In the genomic region with DNA sequence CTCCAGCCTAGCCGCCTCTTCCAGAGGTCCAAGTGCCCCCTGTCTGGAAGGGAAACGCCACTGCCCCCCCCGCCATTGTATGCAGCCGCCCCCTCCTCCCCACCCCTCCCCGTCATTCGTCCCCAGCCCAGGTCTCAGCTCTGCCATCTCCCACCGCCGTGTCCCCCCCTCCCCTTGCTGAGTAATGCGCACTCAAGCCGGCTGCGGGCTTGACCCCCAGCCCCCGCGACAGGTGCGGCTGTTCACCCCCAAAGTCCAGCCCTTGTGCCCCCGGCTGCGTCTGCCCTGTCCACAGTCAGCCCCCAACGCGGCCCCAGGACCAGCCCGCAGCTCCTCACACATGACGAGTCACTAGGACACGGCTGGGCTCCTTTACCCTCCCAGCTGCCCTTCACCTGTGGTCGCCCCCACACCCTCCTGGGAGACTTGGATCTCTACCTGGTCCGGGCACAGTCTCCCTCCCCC, we compare ENCODE assay signal across 8 cellular contexts. TPM values are rescaled to one million over a fixed set of nuclear protein-coding genes. Genes with fewer than 3 reads are reported as not detected.
DNase-seq lines count a peak whose midpoint lies in the region; ATAC-seq and TF ChIP-seq lines count a peak whose summit lies in the region.

No MANE protein-coding gene starts in this region.

- H3K27me3 ChIP-seq in HUES48 (ENCODE audit: control insufficient read depth, insufficient read depth, low read length) (peaks cover 13% of the 10 kb centered on the region), left ventricle myocardium inferior (ENCODE audit: low read depth) (no peaks in the 10 kb centered on the region)

- intact Hi-C loops in left ventricle myocardium inferior (cut with micrococcal nuclease) (loop anchor here (10.0 kb wide), 1 partner anchor 249 kb away; no protein-coding TSS in a partner anchor), sciatic nerve (cut with DNase I) (loop anchor here (10.0 kb wide), 2 partner anchors 169 to 329 kb away; partner anchors contain the start of genes IQCK, KNOP1 and VPS35L)

- H3K4me3 Mint-ChIP-seq in activated CD8-positive, alpha-beta T cell treated with anti-CD3 and anti-CD28 coated beads, Interleukin-2, amount 10 ng/mL, durations not matched to agents 7 days and 5 days, result peak overlapping the region; percentile 43

- CTCF ChIA-PET in activated CD8-positive, alpha-beta T cell treated with anti-CD3 and anti-CD28 coated beads, Interleukin-2, amount 10 ng/mL, durations not matched to agents 7 days and 5 days (lab: Charles Lee), result interaction anchor here (1.2 to 1.4 kb wide), 3 partner anchors 282 to 328 kb away, joined by 3 to 7 read pairs (median 4); partner anchors contain the start of gene VPS35L
- CTCF ChIA-PET in HEK293T (lab: Yijun Ruan, JAX), result interaction anchor here (0.5 to 1.4 kb wide), 3 partner anchors 282 to 288 kb away, joined by 3 to 5 read pairs (median 4); no protein-coding TSS in a partner anchor

- H3K4me1 ChIP-seq in HUES48 (ENCODE audit: control insufficient read depth, insufficient read depth, low read length), result peaks cover 24% of the 10 kb centered on the region
- H3K4me1 ChIP-seq in left ventricle myocardium inferior, result peaks cover 69% of the 10 kb centered on the region

- H3K27ac ChIP-seq in HUES48 (ENCODE audit: low read depth, low read length) (peak overlapping the region; percentile 96), left ventricle myocardium inferior (replicated peaks) (peak overlapping the region; percentile 97)

- H3K4me3 ChIP-seq in HUES48 (ENCODE audit: low read depth, low read length), result peak overlapping the region; percentile 79
- H3K4me3 ChIP-seq in left ventricle myocardium inferior, result peak overlapping the region; percentile 93

- H3K36me3 ChIP-seq in HUES48 (ENCODE audit: control insufficient read depth, insufficient read depth, low read length) (peaks cover 11% of the 10 kb centered on the region), left ventricle myocardium inferior (peaks cover 19% of the 10 kb centered on the region)

- DNase-seq in activated CD8-positive, alpha-beta T cell treated with anti-CD3 and anti-CD28 coated beads, Interleukin-2, amount 10 ng/mL, durations not matched to agents 7 days and 5 days, result no peak
- DNase-seq in left ventricle myocardium inferior, result peak; percentile 23
- DNase-seq in sciatic nerve (ENCODE audit: low spot score), result peak; percentile 68
- DNase-seq in activated CD4-positive, CD25-positive, alpha-beta regulatory T cell treated with anti-CD3 and anti-CD28 coated beads, Interleukin-2, amount 50 U/mL, for 72 hours, result no peak
- DNase-seq in HEK293T (ENCODE audit: extremely low spot score), result no peak
- no peak for DNase-seq in effector CD4-positive, alpha-beta T cell

- peaks cover 20% of the 10 kb centered on the region for H3K4me1 Mint-ChIP-seq in activated CD8-positive, alpha-beta T cell treated with anti-CD3 and anti-CD28 coated beads, Interleukin-2, amount 10 ng/mL, durations not matched to agents 7 days and 5 days (ENCODE audit: low read depth)

- H3K36me3 Mint-ChIP-seq in activated CD8-positive, alpha-beta T cell treated with anti-CD3 and anti-CD28 coated beads, Interleukin-2, amount 10 ng/mL, durations not matched to agents 7 days and 5 days (ENCODE audit: low read depth), result no peaks in the 10 kb centered on the region

- no peak for TF ChIP-seq CTCF in left ventricle myocardium inferior (IDR thresholded peaks at IDR 0.05; ENCODE audit: borderline replicate concordance)

- H3K9me3 ChIP-seq in HUES48 (ENCODE audit: control insufficient read depth, insufficient read depth, low read length), result no peaks in the 10 kb centered on the region
- no peaks in the 10 kb centered on the region for H3K9me3 ChIP-seq in left ventricle myocardium inferior (replicated peaks)

- H3K27ac Mint-ChIP-seq in activated CD8-positive, alpha-beta T cell treated with anti-CD3 and anti-CD28 coated beads, Interleukin-2, amount 10 ng/mL, durations not matched to agents 7 days and 5 days, result no peak overlapping the region

- H3K27me3 Mint-ChIP-seq in activated CD8-positive, alpha-beta T cell treated with anti-CD3 and anti-CD28 coated beads, Interleukin-2, amount 10 ng/mL, durations not matched to agents 7 days and 5 days (ENCODE audit: low read depth), result peaks cover 29% of the 10 kb centered on the region

- no peaks in the 10 kb centered on the region for H3K9me3 Mint-ChIP-seq in activated CD8-positive, alpha-beta T cell treated with anti-CD3 and anti-CD28 coated beads, Interleukin-2, amount 10 ng/mL, durations not matched to agents 7 days and 5 days (ENCODE audit: insufficient read depth)

- POLR2A ChIA-PET in activated CD8-positive, alpha-beta T cell treated with anti-CD3 and anti-CD28 coated beads, Interleukin-2, amount 10 ng/mL, durations not matched to agents 7 days and 5 days (lab: Charles Lee), result no interaction called here
- POLR2A ChIA-PET in HEK293T (lab: Yijun Ruan, JAX), result interaction anchor here (1.2 to 1.7 kb wide), 3 partner anchors 14 to 165 kb away, joined by 3 to 6 read pairs (median 4); partner anchors contain the start of genes IQCK and KNOP1

- no peak for ATAC-seq in activated CD8-positive, alpha-beta T cell treated with anti-CD3 and anti-CD28 coated beads, Interleukin-2, amount 10 ng/mL, durations not matched to agents 7 days and 5 days
- ATAC-seq in sciatic nerve (peak; percentile 24), HG03095 (IDR thresholded peaks at IDR 0.05; ENCODE audit: unreplicated experiment) (no peak)

- peak overlapping the region; percentile 57; the same call in 1 of the 2 replicates for H3K9ac ChIP-seq in HUES48 (ENCODE audit: low read depth, low read length)

TF ChIP-seq in HEK293T, 16 proteins besides CTCF, POLR2A, EP300 and RAD21:
- no peak for TF ChIP-seq LEF1 (IDR thresholded peaks at IDR 0.05; ENCODE audit: borderline replicate concordance)
- no peak for TF ChIP-seq FOXK2 (IDR thresholded peaks at IDR 0.05)
- TF ChIP-seq NFRKB (IDR thresholded peaks at IDR 0.05), result no peak
- no peak for TF ChIP-seq FOXM1 (IDR thresholded peaks at IDR 0.05; ENCODE audit: borderline replicate concordance)

RNA-seq across cellular contexts. Expression of gene GPRC5B, which starts 0.6 kb away (rescaled TPM):
- total RNA-seq in activated CD8-positive, alpha-beta T cell treated with anti-CD3 and anti-CD28 coated beads, Interleukin-2, amount 10 ng/mL, durations not matched to agents 7 days and 5 days, result not detected
- total RNA-seq in left ventricle myocardium inferior (82.3 TPM), sciatic nerve (122 TPM)

Comparison
In these comparisons a context has a peak if more than half of its experiments do, and no peak if none do; other contexts are left out.
1. DNase-seq: peak in left ventricle myocardium inferior (single experiment) and sciatic nerve (single experiment); none in activated CD8-positive, alpha-beta T cell treated with anti-CD3 and anti-CD28 coated beads, Interleukin-2, amount 10 ng/mL, durations not matched to agents 7 days and 5 days (single experiment), activated CD4-positive, CD25-positive, alpha-beta regulatory T cell treated with anti-CD3 and anti-CD28 coated beads, Interleukin-2, amount 50 U/mL, for 72 hours (single experiment), HEK293T (single experiment) and effector CD4-positive, alpha-beta T cell (single experiment).
2. RNA of gene GPRC5B, which starts 0.6 kb away (total RNA-seq): 122 TPM in sciatic nerve (single experiment) and 82.3 TPM in left ventricle myocardium inferior (single experiment); not detected in activated CD8-positive, alpha-beta T cell treated with anti-CD3 and anti-CD28 coated beads, Interleukin-2, amount 10 ng/mL, durations not matched to agents 7 days and 5 days; every median in the first group is over 10 times any median in the second.